In the genomic region with DNA sequence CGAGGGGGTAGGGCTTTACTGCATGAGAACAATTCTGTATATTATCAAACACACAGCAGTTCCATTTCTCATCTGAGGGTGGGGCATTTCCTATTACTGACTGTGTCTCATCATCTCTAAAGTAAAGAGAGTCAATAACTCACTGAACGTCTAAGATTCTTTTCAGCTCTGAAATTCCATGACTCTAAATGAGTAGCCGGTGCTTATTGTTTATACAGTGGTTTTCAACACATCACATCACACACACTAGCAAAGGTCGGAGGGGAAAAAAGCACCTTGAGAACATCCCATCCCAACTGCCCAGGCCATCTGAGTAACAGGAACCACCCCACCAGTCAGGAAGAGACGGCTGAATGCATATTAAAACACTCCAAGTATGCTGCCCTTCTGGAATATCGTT, we compare ENCODE assay signal across 1 cellular context.
TF ChIP-seq lines count a peak whose summit lies in the region.

No MANE protein-coding gene starts in this region.

TF ChIP-seq in WTC11, 78 proteins besides CTCF, POLR2A, EP300 and RAD21 (continued from another document):
- TF ChIP-seq NR2C2 (CRISPR knock-in tag; IDR thresholded peaks at IDR 0.05) (no peak), ZNF219 (CRISPR knock-in tag; IDR thresholded peaks at IDR 0.05; ENCODE audit: borderline replicate concordance) (no peak), RORB (CRISPR knock-in tag; IDR thresholded peaks at IDR 0.05) (no peak), TCF7 (CRISPR knock-in tag; IDR thresholded peaks at IDR 0.05; ENCODE audit: low read depth) (no peak), SMAD3 (CRISPR knock-in tag; IDR thresholded peaks at IDR 0.05; ENCODE audit: borderline replicate concordance) (no peak), MYBL2 (CRISPR knock-in tag; IDR thresholded peaks at IDR 0.05) (no peak), ATF1 (CRISPR knock-in tag; IDR thresholded peaks at IDR 0.05) (no peak), EMX1 (CRISPR knock-in tag; IDR thresholded peaks at IDR 0.05) (no peak)
- TF ChIP-seq, protein P1, sequence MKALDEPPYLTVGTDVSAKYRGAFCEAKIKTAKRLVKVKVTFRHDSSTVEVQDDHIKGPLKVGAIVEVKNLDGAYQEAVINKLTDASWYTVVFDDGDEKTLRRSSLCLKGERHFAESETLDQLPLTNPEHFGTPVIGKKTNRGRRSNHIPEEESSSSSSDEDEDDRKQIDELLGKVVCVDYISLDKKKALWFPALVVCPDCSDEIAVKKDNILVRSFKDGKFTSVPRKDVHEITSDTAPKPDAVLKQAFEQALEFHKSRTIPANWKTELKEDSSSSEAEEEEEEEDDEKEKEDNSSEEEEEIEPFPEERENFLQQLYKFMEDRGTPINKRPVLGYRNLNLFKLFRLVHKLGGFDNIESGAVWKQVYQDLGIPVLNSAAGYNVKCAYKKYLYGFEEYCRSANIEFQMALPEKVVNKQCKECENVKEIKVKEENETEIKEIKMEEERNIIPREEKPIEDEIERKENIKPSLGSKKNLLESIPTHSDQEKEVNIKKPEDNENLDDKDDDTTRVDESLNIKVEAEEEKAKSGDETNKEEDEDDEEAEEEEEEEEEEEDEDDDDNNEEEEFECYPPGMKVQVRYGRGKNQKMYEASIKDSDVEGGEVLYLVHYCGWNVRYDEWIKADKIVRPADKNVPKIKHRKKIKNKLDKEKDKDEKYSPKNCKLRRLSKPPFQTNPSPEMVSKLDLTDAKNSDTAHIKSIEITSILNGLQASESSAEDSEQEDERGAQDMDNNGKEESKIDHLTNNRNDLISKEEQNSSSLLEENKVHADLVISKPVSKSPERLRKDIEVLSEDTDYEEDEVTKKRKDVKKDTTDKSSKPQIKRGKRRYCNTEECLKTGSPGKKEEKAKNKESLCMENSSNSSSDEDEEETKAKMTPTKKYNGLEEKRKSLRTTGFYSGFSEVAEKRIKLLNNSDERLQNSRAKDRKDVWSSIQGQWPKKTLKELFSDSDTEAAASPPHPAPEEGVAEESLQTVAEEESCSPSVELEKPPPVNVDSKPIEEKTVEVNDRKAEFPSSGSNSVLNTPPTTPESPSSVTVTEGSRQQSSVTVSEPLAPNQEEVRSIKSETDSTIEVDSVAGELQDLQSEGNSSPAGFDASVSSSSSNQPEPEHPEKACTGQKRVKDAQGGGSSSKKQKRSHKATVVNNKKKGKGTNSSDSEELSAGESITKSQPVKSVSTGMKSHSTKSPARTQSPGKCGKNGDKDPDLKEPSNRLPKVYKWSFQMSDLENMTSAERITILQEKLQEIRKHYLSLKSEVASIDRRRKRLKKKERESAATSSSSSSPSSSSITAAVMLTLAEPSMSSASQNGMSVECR (CRISPR knock-in tag; IDR thresholded peaks at IDR 0.05; ENCODE audit: borderline replicate concordance): no peak
- TF ChIP-seq, protein P2, sequence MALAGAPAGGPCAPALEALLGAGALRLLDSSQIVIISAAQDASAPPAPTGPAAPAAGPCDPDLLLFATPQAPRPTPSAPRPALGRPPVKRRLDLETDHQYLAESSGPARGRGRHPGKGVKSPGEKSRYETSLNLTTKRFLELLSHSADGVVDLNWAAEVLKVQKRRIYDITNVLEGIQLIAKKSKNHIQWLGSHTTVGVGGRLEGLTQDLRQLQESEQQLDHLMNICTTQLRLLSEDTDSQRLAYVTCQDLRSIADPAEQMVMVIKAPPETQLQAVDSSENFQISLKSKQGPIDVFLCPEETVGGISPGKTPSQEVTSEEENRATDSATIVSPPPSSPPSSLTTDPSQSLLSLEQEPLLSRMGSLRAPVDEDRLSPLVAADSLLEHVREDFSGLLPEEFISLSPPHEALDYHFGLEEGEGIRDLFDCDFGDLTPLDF (CRISPR knock-in tag; IDR thresholded peaks at IDR 0.05): no peak
- TF ChIP-seq, protein P3, sequence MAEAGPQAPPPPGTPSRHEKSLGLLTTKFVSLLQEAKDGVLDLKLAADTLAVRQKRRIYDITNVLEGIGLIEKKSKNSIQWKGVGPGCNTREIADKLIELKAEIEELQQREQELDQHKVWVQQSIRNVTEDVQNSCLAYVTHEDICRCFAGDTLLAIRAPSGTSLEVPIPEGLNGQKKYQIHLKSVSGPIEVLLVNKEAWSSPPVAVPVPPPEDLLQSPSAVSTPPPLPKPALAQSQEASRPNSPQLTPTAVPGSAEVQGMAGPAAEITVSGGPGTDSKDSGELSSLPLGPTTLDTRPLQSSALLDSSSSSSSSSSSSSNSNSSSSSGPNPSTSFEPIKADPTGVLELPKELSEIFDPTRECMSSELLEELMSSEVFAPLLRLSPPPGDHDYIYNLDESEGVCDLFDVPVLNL (CRISPR knock-in tag; IDR thresholded peaks at IDR 0.05; ENCODE audit: borderline replicate concordance, low read depth): no peak
- TF ChIP-seq, protein P4, sequence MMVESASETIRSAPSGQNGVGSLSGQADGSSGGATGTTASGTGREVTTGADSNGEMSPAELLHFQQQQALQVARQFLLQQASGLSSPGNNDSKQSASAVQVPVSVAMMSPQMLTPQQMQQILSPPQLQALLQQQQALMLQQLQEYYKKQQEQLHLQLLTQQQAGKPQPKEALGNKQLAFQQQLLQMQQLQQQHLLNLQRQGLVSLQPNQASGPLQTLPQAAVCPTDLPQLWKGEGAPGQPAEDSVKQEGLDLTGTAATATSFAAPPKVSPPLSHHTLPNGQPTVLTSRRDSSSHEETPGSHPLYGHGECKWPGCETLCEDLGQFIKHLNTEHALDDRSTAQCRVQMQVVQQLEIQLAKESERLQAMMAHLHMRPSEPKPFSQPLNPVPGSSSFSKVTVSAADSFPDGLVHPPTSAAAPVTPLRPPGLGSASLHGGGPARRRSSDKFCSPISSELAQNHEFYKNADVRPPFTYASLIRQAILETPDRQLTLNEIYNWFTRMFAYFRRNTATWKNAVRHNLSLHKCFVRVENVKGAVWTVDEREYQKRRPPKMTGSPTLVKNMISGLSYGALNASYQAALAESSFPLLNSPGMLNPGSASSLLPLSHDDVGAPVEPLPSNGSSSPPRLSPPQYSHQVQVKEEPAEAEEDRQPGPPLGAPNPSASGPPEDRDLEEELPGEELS (CRISPR knock-in tag; IDR thresholded peaks at IDR 0.05): no peak
